ENCODE assay signal across 16 cellular contexts in the genomic region with DNA sequence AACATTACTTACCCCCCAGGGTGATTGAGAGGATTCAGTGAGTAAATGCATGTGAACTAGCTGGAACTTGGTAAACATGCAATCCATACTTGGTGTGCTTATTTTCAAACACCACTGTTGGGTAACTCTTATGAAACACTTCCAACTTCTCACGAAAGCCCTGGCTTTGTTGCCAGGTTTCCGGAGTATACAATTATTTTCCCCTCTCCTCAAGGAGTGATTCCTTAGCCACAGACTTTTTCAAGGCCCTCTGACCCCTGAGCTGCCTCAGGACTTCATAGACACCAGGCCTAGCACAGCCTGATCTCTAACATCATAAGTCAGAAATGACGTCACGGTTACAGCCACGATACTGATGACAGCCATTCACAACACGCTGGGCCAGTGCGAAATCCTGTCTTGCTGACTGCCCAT. TPM values are rescaled to one million over a fixed set of nuclear protein-coding genes. Genes with fewer than 3 reads are reported as not detected.
DNase-seq lines count a peak whose midpoint lies in the region; ATAC-seq, FAIRE-seq and TF ChIP-seq lines count a peak whose summit lies in the region.
"Had no signal": no experiment of that assay in that cellular context is flagged by ENCODE, and none has a peak within 500 bp of the region (broad histone marks: within the 10 kb centered on the region; RNA-seq: fewer than 3 reads in every experiment).

No MANE protein-coding gene starts in this region.

- no peak overlapping the region for H3K4me3 ChIP-seq in bronchial epithelial cell (ENCODE audit: low read depth, low read length)
- H3K4me3 ChIP-seq in HepG2 (replicated peaks in 1 of 3; ENCODE audit: insufficient read depth in 1 of 3, low read depth in 2 of 3, low read length in 3 of 3): peak overlapping the region in 1 of 3 experiments; percentile 2; a peak in 1 of 6 replicates
- no peak overlapping the region for H3K4me3 ChIP-seq in urinary bladder (ENCODE audit: low read depth, low read length)
- no peak overlapping the region for H3K4me3 ChIP-seq in HAP-1
- H3K4me3 ChIP-seq: PC-9 had no signal

- CTCF ChIA-PET in HepG2 (lab: Yijun Ruan, JAX; ENCODE audit: low intra/inter-chr PET ratio, low total read pairs): interaction anchor here (1.4 to 2.2 kb wide), 2 partner anchors 28 to 31 kb away, joined by 7 to 10 read pairs; partner anchors contain the start of gene HSD17B2
- CTCF ChIA-PET in activated CD4-positive, alpha-beta T cell treated with anti-CD3 and anti-CD28 coated beads, Interleukin-2, amount 10 ng/mL, durations not matched to agents 7 days and 5 days (lab: Charles Lee): no interaction called here

- peak; percentile 15 to 86; a peak in 2 of 4 replicates for TF ChIP-seq EP300 in HepG2 (IDR thresholded peaks at IDR 0.05; ENCODE audit: low read depth in 2 of 2, low read length in 2 of 2)
- no peak for TF ChIP-seq EP300 in HepG2 (CRISPR knock-in tag; IDR thresholded peaks at IDR 0.05; ENCODE audit: borderline replicate concordance)

- BruUV-seq in HepG2 (replicated peaks; lab: Mats Ljungman, UMichigan): no TSS peak

- FAIRE-seq in bronchial epithelial cell (lab: Jason Lieb, UNC) (no peak), HepG2 (lab: Jason Lieb, UNC) (peak; percentile 4)

- ATAC-seq in HepG2 (peak; percentile 46), HG03460 (IDR thresholded peaks at IDR 0.05; ENCODE audit: unreplicated experiment) (no peak)
- ATAC-seq: natural killer cell, sciatic nerve had no signal

- no peaks in the 10 kb centered on the region for H3K9me3 Mint-ChIP-seq in activated CD4-positive, alpha-beta T cell treated with anti-CD3 and anti-CD28 coated beads, Interleukin-2, amount 10 ng/mL, durations not matched to agents 7 days and 5 days
- H3K9me3 Mint-ChIP-seq: dendritic cell treated with granulocyte-macrophage colony-stimulating factor and Interleukin-4, amounts not matched to agents 40 ng/mL and 50 ng/mL, for 4 days; natural killer cell had no signal

- no peak overlapping the region for H3K4me3 Mint-ChIP-seq in activated CD4-positive, alpha-beta T cell treated with anti-CD3 and anti-CD28 coated beads, Interleukin-2, amount 10 ng/mL, durations not matched to agents 7 days and 5 days
- H3K4me3 Mint-ChIP-seq: dendritic cell treated with granulocyte-macrophage colony-stimulating factor and Interleukin-4, amounts not matched to agents 40 ng/mL and 50 ng/mL, for 4 days; natural killer cell had no signal

- no peak for TF ChIP-seq POLR2A in HepG2 (IDR thresholded peaks at IDR 0.05; ENCODE audit: insufficient read depth in 1 of 2, low read depth in 2 of 2, low read length in 2 of 2)

- DNase-seq in NCI-H82 (lab: John Stamatoyannopoulos, UW) (peak; percentile 21), NCI-H82 treated with DMSO at 0.1 percent for 48 hours (lab: John Stamatoyannopoulos, UW; ENCODE audit: unreplicated experiment) (no peak), bronchial epithelial cell (ENCODE audit: low read depth) (peak; percentile 96), HepG2 (ENCODE audit: low spot score) (peak; percentile 66), HAP-1 (ENCODE audit: low spot score in 2 of 2) (no peak)
- no peak for DNase-seq in activated CD4-positive, alpha-beta T cell treated with anti-CD3 and anti-CD28 coated beads, Interleukin-2, amount 10 ng/mL, durations not matched to agents 7 days and 5 days
- DNase-seq: activated T-cell treated with anti-CD3 and anti-CD28 coated beads, Interleukin-2, amount 50 U/mL, for 48 hours; amniotic stem cell; natural killer cell; PC-9; substantia nigra had no signal

- H4K20me1 ChIP-seq in HepG2 (ENCODE audit: insufficient read depth, low read length): no peaks in the 10 kb centered on the region

- TF ChIP-seq RAD21 in HepG2 (CRISPR knock-in tag; IDR thresholded peaks at IDR 0.05): no peak

- H3K27me3 ChIP-seq in bronchial epithelial cell (ENCODE audit: control insufficient read depth, insufficient read depth, low read length): no peaks in the 10 kb centered on the region
- H3K27me3 ChIP-seq in HepG2 (ENCODE audit: control insufficient read depth in 1 of 2, insufficient read depth in 2 of 2, low read length in 2 of 2): no peaks in the 10 kb centered on the region
- H3K27me3 ChIP-seq in HAP-1 (ENCODE audit: low read depth): no peaks in the 10 kb centered on the region

- POLR2A ChIA-PET in HepG2 (lab: Yijun Ruan, JAX): interaction anchor here (1.0 to 3.3 kb wide), 4 partner anchors 20 to 107 kb away, joined by 3 to 13 read pairs (median 4); partner anchors contain the start of genes HSD17B2 and MPHOSPH6
- POLR2A ChIA-PET in activated CD4-positive, alpha-beta T cell treated with anti-CD3 and anti-CD28 coated beads, Interleukin-2, amount 10 ng/mL, durations not matched to agents 7 days and 5 days (lab: Charles Lee): no interaction called here

- intact Hi-C loops in HepG2 (cut with micrococcal nuclease; ENCODE audit: unreplicated experiment): loop anchor here (2.0 kb wide), 1 partner anchor 28 kb away; the partner anchor contains the start of gene HSD17B2

- H2AFZ ChIP-seq in HepG2 (ENCODE audit: low read length): no peak overlapping the region
- H2AFZ ChIP-seq: PC-9 had no signal

- in situ Hi-C loops in HepG2 (cut with HindIII; ENCODE audit: extremely low pct_ligation_motif_present, low pct_unique_long_range_greater_than_20kb) (no loop called here), HAP-1 (cut with MboI; ENCODE audit: low sequenced_read_pairs) (no loop called here)

- H3K9ac ChIP-seq in HepG2 (ENCODE audit: insufficient read depth, low read depth, low read length): no peak overlapping the region

- 64% methylated on average over 7 of the region's 7 CpGs for WGBS in HepG2 (ENCODE audit: low lambda C conversion rate)
- whole genome bisulfite sequencing in urinary bladder: 65% methylated on average over 7 of the region's 7 CpGs

- no peaks in the 10 kb centered on the region for H3K36me3 Mint-ChIP-seq in activated CD4-positive, alpha-beta T cell treated with anti-CD3 and anti-CD28 coated beads, Interleukin-2, amount 10 ng/mL, durations not matched to agents 7 days and 5 days (ENCODE audit: low read depth)
- H3K36me3 Mint-ChIP-seq: natural killer cell had no signal

- H3K36me3 ChIP-seq in bronchial epithelial cell (ENCODE audit: control insufficient read depth, insufficient read depth, low read length): no peaks in the 10 kb centered on the region
- H3K36me3 ChIP-seq in HepG2 (replicated peaks in 1 of 2; ENCODE audit: control insufficient read depth in 1 of 2, insufficient read depth in 2 of 2, low read length in 2 of 2): no peaks in the 10 kb centered on the region; a peak in 1 of 5 replicates
- no peaks in the 10 kb centered on the region for H3K36me3 ChIP-seq in urinary bladder (ENCODE audit: insufficient read depth)
- H3K36me3 ChIP-seq in HAP-1 (replicated peaks): no peaks in the 10 kb centered on the region

- H3K4me1 ChIP-seq in HepG2 (ENCODE audit: insufficient read depth, low read length): peaks cover 93% of the 10 kb centered on the region
- peaks cover 3% of the 10 kb centered on the region for H3K4me1 ChIP-seq in urinary bladder (ENCODE audit: insufficient read depth)
- H3K4me1 ChIP-seq in HAP-1: no peaks in the 10 kb centered on the region

- H3K27ac ChIP-seq in HepG2 (ENCODE audit: extremely low read length, insufficient read depth, low read length): peak overlapping the region; percentile 54
- H3K27ac ChIP-seq in urinary bladder (ENCODE audit: low read depth): peak overlapping the region; percentile 55
- H3K27ac ChIP-seq: PC-9 had no signal

- H3K79me2 ChIP-seq in HepG2 (ENCODE audit: insufficient read depth, low read length): peaks cover 31% of the 10 kb centered on the region

- H3K27me3 Mint-ChIP-seq in activated CD4-positive, alpha-beta T cell treated with anti-CD3 and anti-CD28 coated beads, Interleukin-2, amount 10 ng/mL, durations not matched to agents 7 days and 5 days: peaks cover 6% of the 10 kb centered on the region
- H3K27me3 Mint-ChIP-seq: dendritic cell treated with granulocyte-macrophage colony-stimulating factor and Interleukin-4, amounts not matched to agents 40 ng/mL and 50 ng/mL, for 4 days had no signal

- TF ChIP-seq CTCF in bronchial epithelial cell (IDR thresholded peaks at IDR 0.05; ENCODE audit: insufficient read depth, low read length, severe bottlenecking) (no peak), HepG2 (CRISPR knock-in tag; IDR thresholded peaks at IDR 0.05) (no peak)

- no peak overlapping the region for H3K27ac Mint-ChIP-seq in activated CD4-positive, alpha-beta T cell treated with anti-CD3 and anti-CD28 coated beads, Interleukin-2, amount 10 ng/mL, durations not matched to agents 7 days and 5 days
- H3K27ac Mint-ChIP-seq: dendritic cell treated with granulocyte-macrophage colony-stimulating factor and Interleukin-4, amounts not matched to agents 40 ng/mL and 50 ng/mL, for 4 days; natural killer cell had no signal

- peak overlapping the region; percentile 26 for H3K4me2 ChIP-seq in HepG2 (ENCODE audit: low read depth, low read length)
- H3K4me2 ChIP-seq: PC-9 had no signal

- H3K4me1 Mint-ChIP-seq in activated CD4-positive, alpha-beta T cell treated with anti-CD3 and anti-CD28 coated beads, Interleukin-2, amount 10 ng/mL, durations not matched to agents 7 days and 5 days: no peaks in the 10 kb centered on the region
- H3K4me1 Mint-ChIP-seq: natural killer cell had no signal

- H3K9me3 ChIP-seq in HepG2 (ENCODE audit: low read length) (no peaks in the 10 kb centered on the region), HAP-1 (no peaks in the 10 kb centered on the region)

RNA-seq across cellular contexts. Expression of gene HSD17B2, which starts 27.6 kb away (rescaled TPM):
- total RNA-seq in bronchial epithelial cell: 10.4 and 63.7 TPM in 2 replicates
- total RNA-seq in HepG2 (2016; rRNA removed; fragmentation: Illumina TruSeq; extraction: Trizol): 20.4 and 26.3 TPM in 2 replicates
- 8.1 and 10.8 TPM in 2 replicates for total RNA-seq in HepG2 (2016; cell fraction: cytosol; rRNA removed; fragmentation: Illumina TruSeq; extraction: Trizol; ENCODE audit: low read depth)
- 17.1 and 26.5 TPM in 2 replicates for total RNA-seq in HepG2 (2016; cell fraction: insoluble cytoplasmic fraction; rRNA removed; fragmentation: Illumina TruSeq; extraction: Trizol)
- total RNA-seq in HepG2 (2016; cell fraction: membrane; rRNA removed; fragmentation: Illumina TruSeq; extraction: Trizol): 14.2 and 15.4 TPM in 2 replicates
- 20.3 and 26.6 TPM in 2 replicates for total RNA-seq in HepG2 (2016; cell fraction: nucleus; rRNA removed; fragmentation: Illumina TruSeq; extraction: Trizol)
- 69.3 and 70.7 TPM in 2 replicates for polyA plus RNA-seq in HepG2 (2011; rRNA removed)
- polyA plus RNA-seq in HepG2 (2011; cell fraction: cytosol; rRNA removed): 63.0 and 86.7 TPM in 2 replicates
- 25.9 and 29.8 TPM in 2 replicates for polyA plus RNA-seq in HepG2 (2011; cell fraction: nucleus; rRNA removed)
- 99.3 and 106 TPM in 2 replicates for polyA plus RNA-seq in HepG2 (2012)
- polyA plus RNA-seq in HepG2 (2016; cell fraction: cytosol; fragmentation: Illumina TruSeq; extraction: Trizol; ENCODE audit: low read depth): 10.6 and 11.5 TPM in 2 replicates
- 19.6 and 20.2 TPM in 2 replicates for polyA plus RNA-seq in HepG2 (2016; cell fraction: insoluble cytoplasmic fraction; fragmentation: Illumina TruSeq; extraction: Trizol; ENCODE audit: low read depth)
- 13.1 and 14.3 TPM in 2 replicates for polyA plus RNA-seq in HepG2 (2016; cell fraction: membrane; fragmentation: Illumina TruSeq; extraction: Trizol; ENCODE audit: low read depth)
- 30.1 and 31.0 TPM in 2 replicates for polyA plus RNA-seq in HepG2 (2016; cell fraction: nucleus; fragmentation: Illumina TruSeq; extraction: Trizol; ENCODE audit: insufficient read depth, low read depth)
- polyA minus RNA-seq in HepG2 (2011; rRNA and poly(A)+ RNA removed; ENCODE audit: low replicate concordance): 150 TPM in 1 of 2 replicates, not detected in the other
- 38.6 and 54.8 TPM in 2 replicates for polyA minus RNA-seq in HepG2 (2011; cell fraction: cytosol; rRNA and poly(A)+ RNA removed)
- 77.4 and 89.1 TPM in 2 replicates for polyA minus RNA-seq in HepG2 (2011; cell fraction: nucleus; rRNA and poly(A)+ RNA removed)
- 31.6 TPM for total RNA-seq in urinary bladder
- polyA plus RNA-seq in urinary bladder: 83.2 TPM
- total RNA-seq in activated CD4-positive, alpha-beta T cell treated with anti-CD3 and anti-CD28 coated beads, Interleukin-2, amount 10 ng/mL, durations not matched to agents 7 days and 5 days: not detected
- total RNA-seq: A172, natural killer cell, PC-9, sciatic nerve had no signal

RNA-seq across cellular contexts. Expression of gene SDR42E1, which starts 51.4 kb away (rescaled TPM):
- total RNA-seq in bronchial epithelial cell (23.2 and 29.1 TPM in 2 replicates), HepG2 (2016; rRNA removed; fragmentation: Illumina TruSeq; extraction: Trizol) (0.01 and 0.13 TPM in 2 replicates), urinary bladder (5.3 TPM)
- total RNA-seq in HepG2 (2016; cell fraction: cytosol; rRNA removed; fragmentation: Illumina TruSeq; extraction: Trizol; ENCODE audit: low read depth): not detected in 2 replicates
- total RNA-seq in HepG2 (2016; cell fraction: insoluble cytoplasmic fraction; rRNA removed; fragmentation: Illumina TruSeq; extraction: Trizol): 0.09 and 0.39 TPM in 2 replicates
- total RNA-seq in HepG2 (2016; cell fraction: membrane; rRNA removed; fragmentation: Illumina TruSeq; extraction: Trizol): under 0.01 and 0.09 TPM in 2 replicates
- total RNA-seq in HepG2 (2016; cell fraction: nucleus; rRNA removed; fragmentation: Illumina TruSeq; extraction: Trizol): 0.03 TPM in 1 of 2 replicates, not detected in the other
- polyA plus RNA-seq in HepG2 (2011; rRNA removed) (0.01 TPM in 1 of 2 replicates, not detected in the other), urinary bladder (1.3 TPM)
- under 0.01 TPM in 1 of 2 replicates, not detected in the other for polyA plus RNA-seq in HepG2 (2011; cell fraction: cytosol; rRNA removed)
- 0.02 TPM in 2 replicates for polyA plus RNA-seq in HepG2 (2011; cell fraction: nucleus; rRNA removed)
- 0.01 TPM in 1 of 2 replicates, not detected in the other for polyA plus RNA-seq in HepG2 (2012)
- not detected in 2 replicates for polyA plus RNA-seq in HepG2 (2016; cell fraction: cytosol; fragmentation: Illumina TruSeq; extraction: Trizol; ENCODE audit: low read depth)
- 0.11 TPM in 2 replicates for polyA plus RNA-seq in HepG2 (2016; cell fraction: insoluble cytoplasmic fraction; fragmentation: Illumina TruSeq; extraction: Trizol; ENCODE audit: low read depth)
- polyA plus RNA-seq in HepG2 (2016; cell fraction: membrane; fragmentation: Illumina TruSeq; extraction: Trizol; ENCODE audit: low read depth): 0.07 TPM in 1 of 2 replicates, not detected in the other
- not detected in 2 replicates for polyA plus RNA-seq in HepG2 (2016; cell fraction: nucleus; fragmentation: Illumina TruSeq; extraction: Trizol; ENCODE audit: insufficient read depth, low read depth)
- not detected in 2 replicates for polyA minus RNA-seq in HepG2 (2011; rRNA and poly(A)+ RNA removed; ENCODE audit: low replicate concordance)
- not detected in 2 replicates for polyA minus RNA-seq in HepG2 (2011; cell fraction: cytosol; rRNA and poly(A)+ RNA removed)
- polyA minus RNA-seq in HepG2 (2011; cell fraction: nucleus; rRNA and poly(A)+ RNA removed): not detected in 2 replicates
- total RNA-seq in activated CD4-positive, alpha-beta T cell treated with anti-CD3 and anti-CD28 coated beads, Interleukin-2, amount 10 ng/mL, durations not matched to agents 7 days and 5 days: 10 to 100 TPM; 10.2 to 11.5 TPM

Comparison
In these comparisons a context has a peak if more than half of its experiments do, and no peak if none do; other contexts are left out.
1. DNase-seq: peak in NCI-H82 (single experiment), bronchial epithelial cell (single experiment) and HepG2 (single experiment); none in NCI-H82 treated with DMSO at 0.1 percent for 48 hours (single experiment), activated CD4-positive, alpha-beta T cell treated with anti-CD3 and anti-CD28 coated beads, Interleukin-2, amount 10 ng/mL, durations not matched to agents 7 days and 5 days (single experiment) and HAP-1 (0 of 2).
2. RNA of gene HSD17B2, which starts 27.6 kb away (total RNA-seq): 10.4 to 63.7 TPM in bronchial epithelial cell, 31.6 TPM in urinary bladder (single experiment) and 8.1 to 26.6 TPM in HepG2; not detected in activated CD4-positive, alpha-beta T cell treated with anti-CD3 and anti-CD28 coated beads, Interleukin-2, amount 10 ng/mL, durations not matched to agents 7 days and 5 days; every median in the first group is over 4 times any median in the second.